9 cellular contexts compared by ENCODE assay signal in the genomic region with DNA sequence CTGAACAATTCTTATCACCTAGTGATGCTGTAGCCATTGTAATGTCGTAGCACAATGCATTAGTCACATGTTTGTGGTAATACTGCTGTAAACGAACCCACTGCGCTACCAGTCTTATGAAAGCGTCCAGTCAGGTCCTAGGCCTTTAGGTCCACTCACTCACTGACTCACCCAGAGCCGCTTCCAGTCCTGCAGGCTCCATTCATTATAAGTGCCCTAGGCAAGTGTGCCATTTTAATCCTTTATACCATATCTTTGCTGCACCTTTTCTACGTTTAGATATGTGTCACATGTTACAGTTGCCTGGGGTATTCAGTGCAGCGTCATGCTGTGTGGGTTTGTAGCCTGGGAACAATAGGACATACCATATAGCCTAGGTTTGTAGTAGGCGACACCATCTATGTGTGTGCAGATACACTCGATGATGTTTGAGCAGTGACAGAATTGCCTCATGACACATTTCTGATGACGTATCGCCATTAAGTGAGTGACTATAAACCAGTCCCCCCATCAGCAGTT. TPM values are rescaled to one million over a fixed set of nuclear protein-coding genes. Genes with fewer than 3 reads are reported as not detected.
DNase-seq lines count a peak whose midpoint lies in the region; ATAC-seq and TF ChIP-seq lines count a peak whose summit lies in the region.
"Had no signal": no experiment of that assay in that cellular context is flagged by ENCODE, and none has a peak within 500 bp of the region (broad histone marks: within the 10 kb centered on the region; RNA-seq: fewer than 3 reads in every experiment).

No MANE protein-coding gene starts in this region.

- no peak for TF ChIP-seq POLR2A in uterus (IDR thresholded peaks at IDR 0.05)

- no peak overlapping the region for H2AK5ac ChIP-seq in mesendoderm (ENCODE audit: low read length)

- H3K79me2 ChIP-seq in mesendoderm (ENCODE audit: control insufficient read depth, insufficient read depth, low read length), result peaks cover 61% of the 10 kb centered on the region

- no peak overlapping the region for H3K23ac ChIP-seq in mesendoderm (ENCODE audit: low read length)

- H2BK15ac ChIP-seq in mesendoderm (replicated peaks; ENCODE audit: low read depth), result no peak overlapping the region

- no peak overlapping the region for H3K56ac ChIP-seq in mesendoderm (ENCODE audit: low read length)

- no peak overlapping the region for H3K4ac ChIP-seq in mesendoderm (ENCODE audit: low read depth, low read length)

- H3K79me1 ChIP-seq in mesendoderm (ENCODE audit: low read length), result peaks cover 43% of the 10 kb centered on the region

- DNase-seq in NCI-H146 (lab: John Stamatoyannopoulos, UW) (peak; percentile 10), NCI-H146 treated with DMSO at 0.1 percent for 48 hours (lab: John Stamatoyannopoulos, UW; ENCODE audit: unreplicated experiment) (no peak), SJSA1 (ENCODE audit: low read depth in 1 of 2, low spot score in 2 of 2) (peak; percentile 70 to 84), skeletal muscle cell (ENCODE audit: low read depth) (peak; percentile 53), uterus (no peak), mesendoderm (no peak)

- intact Hi-C loops in uterus (cut with DNase I; ENCODE audit: low total_unique reads), result no loop called here

- H2BK5ac ChIP-seq in mesendoderm (ENCODE audit: low read length), result no peak overlapping the region

- H3K9ac ChIP-seq in mesendoderm (ENCODE audit: low read length), result no peak overlapping the region

- no peak overlapping the region for H3K4me2 ChIP-seq in mesendoderm (ENCODE audit: low read length)

- no peak overlapping the region for H2BK120ac ChIP-seq in mesendoderm (ENCODE audit: low read depth, low read length)

- H3K4me3 ChIP-seq in SJSA1 (no peak overlapping the region), skeletal muscle cell (ENCODE audit: low read depth, low read length) (no peak overlapping the region), uterus (no peak overlapping the region), mesendoderm (ENCODE audit: low read length) (no peak overlapping the region)
- H3K4me3 ChIP-seq: body of pancreas had no signal

- no peaks in the 10 kb centered on the region for H3K27me3 ChIP-seq in SJSA1 (replicated peaks)
- no peaks in the 10 kb centered on the region for H3K27me3 ChIP-seq in uterus
- no peaks in the 10 kb centered on the region for H3K27me3 ChIP-seq in mesendoderm (ENCODE audit: insufficient read depth, low read length, poor library complexity)
- H3K27me3 ChIP-seq: body of pancreas had no signal

- H3K18ac ChIP-seq in mesendoderm (ENCODE audit: low read length), result no peak overlapping the region

- WGBS in mesendoderm (ENCODE audit: extremely low coverage, insufficient coverage, low lambda C conversion rate), result no CpG with 5 or more reads among the region's 11 CpGs

- no peaks in the 10 kb centered on the region for H3K36me3 ChIP-seq in SJSA1
- H3K36me3 ChIP-seq in uterus, result no peaks in the 10 kb centered on the region
- H3K36me3 ChIP-seq in mesendoderm (ENCODE audit: control insufficient read depth, insufficient read depth, low read length), result no peaks in the 10 kb centered on the region

- peak; percentile 77 for ATAC-seq in esophagus mucosa
- ATAC-seq in HG02885 (IDR thresholded peaks at IDR 0.05; ENCODE audit: poor library complexity, unreplicated experiment), result no peak
- ATAC-seq: body of pancreas had no signal

- H4K8ac ChIP-seq in mesendoderm (ENCODE audit: low read depth, low read length), result no peak overlapping the region

- no peak for TF ChIP-seq CTCF in uterus (IDR thresholded peaks at IDR 0.05)

- H3K9me3 ChIP-seq in SJSA1 (replicated peaks) (no peaks in the 10 kb centered on the region), uterus (no peaks in the 10 kb centered on the region)
- H3K9me3 ChIP-seq: body of pancreas had no signal

- H3K27ac ChIP-seq in SJSA1, result peak overlapping the region; percentile 67
- no peak overlapping the region for H3K27ac ChIP-seq in uterus
- no peak overlapping the region for H3K27ac ChIP-seq in mesendoderm (ENCODE audit: low read depth, low read length)

- H4K5ac ChIP-seq in mesendoderm (ENCODE audit: low read length), result no peak overlapping the region

- H3K4me1 ChIP-seq in SJSA1 (replicated peaks) (peaks cover 65% of the 10 kb centered on the region), uterus (peaks cover 18 to 20% of the 10 kb centered on the region in 2 donors), mesendoderm (ENCODE audit: control insufficient read depth, low read depth, low read length) (peaks cover 6% of the 10 kb centered on the region)

RNA-seq across cellular contexts. Expression of gene IGF2R, which starts 15.4 kb away (rescaled TPM):
- 29.4 and 54.7 TPM in 2 replicates for total RNA-seq in SJSA1 (2014; rRNA removed; shearing (Covaris generic))
- total RNA-seq in esophagus mucosa (53.5 TPM), uterus (10 to 100 TPM; 36.5 to 91.7 (median 61.7) TPM)
- 19.9 TPM for polyA plus RNA-seq in mesendoderm (2013, experiment 1 of 2)
- 19.9 TPM for polyA plus RNA-seq in mesendoderm (2013, experiment 2 of 2)

Comparison
In these comparisons a context has a peak if more than half of its experiments do, and no peak if none do; other contexts are left out.
1. DNase-seq: peak in NCI-H146 (single experiment), SJSA1 (2 of 2) and skeletal muscle cell (single experiment); none in NCI-H146 treated with DMSO at 0.1 percent for 48 hours (single experiment), uterus (0 of 2) and mesendoderm (single experiment).